8 cellular contexts compared by ENCODE assay signal in the genomic region with DNA sequence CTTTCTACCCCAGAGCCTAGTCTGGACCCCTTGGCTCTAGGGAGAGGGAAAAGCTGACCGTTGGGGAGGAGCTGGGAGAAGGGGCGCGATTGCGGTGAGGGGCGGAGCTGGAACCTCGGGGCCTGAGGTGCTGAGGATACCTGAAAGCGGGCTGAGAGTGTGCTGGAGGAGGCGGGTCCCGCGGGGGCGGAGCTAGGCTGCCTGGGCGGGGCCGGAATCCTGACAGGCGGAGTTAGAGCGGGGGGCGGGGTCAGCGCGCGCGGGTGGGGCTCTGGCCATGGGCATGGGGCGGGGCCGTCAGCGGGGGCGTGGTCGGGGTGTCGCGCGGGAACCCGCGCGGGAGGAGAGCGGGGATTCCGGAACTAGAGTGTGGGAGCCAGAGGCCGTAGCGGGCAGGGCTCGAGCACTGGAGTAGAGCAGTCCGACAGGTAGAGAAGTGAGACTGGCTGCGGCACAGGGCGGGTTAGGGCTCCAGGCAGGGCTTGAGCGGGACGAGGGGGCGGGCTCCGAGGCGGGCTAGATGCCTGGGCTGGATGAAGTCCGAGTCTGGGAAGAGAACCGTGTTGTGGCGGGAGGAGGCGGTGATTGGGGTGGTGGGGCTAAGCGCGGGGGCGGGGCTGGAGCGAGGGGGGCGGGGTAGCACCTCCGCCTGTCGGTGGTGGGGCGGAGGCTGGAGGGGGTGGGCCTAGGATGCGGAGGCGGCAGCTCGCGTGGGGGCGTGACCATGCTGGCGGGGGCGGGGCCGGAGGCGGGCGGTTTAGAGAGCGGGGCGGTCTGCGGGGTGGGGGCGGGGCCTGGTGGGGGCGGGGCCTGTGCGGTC. TPM values are rescaled to one million over a fixed set of nuclear protein-coding genes. Genes with fewer than 3 reads are reported as not detected.
DNase-seq lines count a peak whose midpoint lies in the region; ATAC-seq and TF ChIP-seq lines count a peak whose summit lies in the region.

A gene (plus strand): TSS at position 815 of the 820 bp plus-strand sequence. CDS start 35 bp downstream, outside the sequence.

- no peaks in the 10 kb centered on the region for H3K27me3 Mint-ChIP-seq in Caco-2 (ENCODE audit: insufficient read depth, unreplicated experiment)

- peaks cover 9% of the 10 kb centered on the region; the same call in 1 of the 2 replicates for H3K4me1 ChIP-seq in Caco-2
- H3K4me1 ChIP-seq in mucosa of rectum (ENCODE audit: control insufficient read depth in 2 of 2, insufficient read depth in 2 of 2, low read length in 2 of 2): peaks cover 13 to 15% of the 10 kb centered on the region in 2 donors

- no TSS peak for BruUV-seq in Caco-2 (replicated peaks; lab: Mats Ljungman, UMichigan)

- TF ChIP-seq EP300 in Ishikawa (IDR thresholded peaks at IDR 0.05; ENCODE audit: borderline replicate concordance): no peak

- CTCF ChIA-PET in Caco-2 (lab: Charles Lee): interaction anchor here (0.6 to 2.0 kb wide), 14 partner anchors 17 to 242 kb away, joined by 3 to 22 read pairs (median 4); a partner anchor contains a TSS

- H3K27ac ChIP-seq in epithelial cell of prostate (peak within 1 kb of the TSS; percentile 94), mucosa of rectum (ENCODE audit: low read depth in 2 of 2, low read length in 2 of 2) (peak within 1 kb of the TSS; percentile 99 to 100)

- H3K4me3 ChIP-seq in Caco-2 (ENCODE audit: low read depth, low read length) (peak within 1 kb of the TSS; percentile 77), mucosa of rectum (ENCODE audit: low read length in 2 of 2) (peak within 1 kb of the TSS; percentile 88 to 90)

- POLR2A ChIA-PET in Caco-2 (lab: Charles Lee): interaction anchor here (0.5 to 2.0 kb wide), 20 partner anchors 13 to 1219 kb away, joined by 3 to 71 read pairs (median 5); a partner anchor contains a TSS

- intact Hi-C loops in Caco-2 (cut with micrococcal nuclease; ENCODE audit: unreplicated experiment): no loop called here

- no peak for TF ChIP-seq RAD21 in Ishikawa (IDR thresholded peaks at IDR 0.05; ENCODE audit: low read depth)

- H3K27ac Mint-ChIP-seq in Caco-2 (ENCODE audit: unreplicated experiment): peak within 1 kb of the TSS; percentile 94

- peak within 1 kb of the TSS; percentile 90 to 94 for H3K9ac ChIP-seq in mucosa of rectum (ENCODE audit: low read depth in 1 of 2, low read length in 2 of 2)

- H3K9me3 Mint-ChIP-seq in Caco-2 (ENCODE audit: unreplicated experiment): no peaks in the 10 kb centered on the region

- DNase-seq in Caco-2 (peak; percentile 98 to 99), OCI-M1 (lab: John Stamatoyannopoulos, UW) (peak; percentile 97), activated T-cell treated with anti-CD3 and anti-CD28 coated beads for 24 hours (ENCODE audit: low read depth) (peak; percentile 97), epithelial cell of prostate (ENCODE audit: low read depth, low spot score) (peak; percentile 70)
- peak; percentile 99 for DNase-seq in stimulated activated CD8-positive, alpha-beta memory T cell treated with anti-CD3 and anti-CD28 coated beads, Interleukin-4, amount 100 ng/mL, for 24 hours (ENCODE audit: low read depth)

- peaks cover 2% of the 10 kb centered on the region for H3K36me3 ChIP-seq in Caco-2 (ENCODE audit: control insufficient read depth, insufficient read depth, low read length)
- peaks cover 11 to 15% of the 10 kb centered on the region in 2 donors for H3K36me3 ChIP-seq in mucosa of rectum (ENCODE audit: control insufficient read depth in 2 of 2, insufficient read depth in 2 of 2, low read length in 2 of 2)

- H3K27me3 ChIP-seq in Caco-2 (replicated peaks; ENCODE audit: control insufficient read depth, insufficient read depth, low read length) (no peaks in the 10 kb centered on the region), mucosa of rectum (ENCODE audit: control insufficient read depth in 2 of 2, insufficient read depth in 2 of 2, low read length in 2 of 2) (no peaks in the 10 kb centered on the region)

- H3K4me3 Mint-ChIP-seq in Caco-2 (ENCODE audit: unreplicated experiment): peak within 1 kb of the TSS; percentile 93

- ATAC-seq in GM21447 (IDR thresholded peaks at IDR 0.05; ENCODE audit: unreplicated experiment): peak; percentile 56

- peaks cover 20% of the 10 kb centered on the region for H3K4me1 Mint-ChIP-seq in Caco-2 (ENCODE audit: low read depth, unreplicated experiment)

- H3K36me3 Mint-ChIP-seq in Caco-2 (ENCODE audit: insufficient read depth, unreplicated experiment): peaks cover 69% of the 10 kb centered on the region

- TF ChIP-seq CTCF in Caco-2 (IDR thresholded peaks at IDR 0.05; ENCODE audit: insufficient read depth in 1 of 2, low read depth in 1 of 2, low read length in 1 of 2, severe bottlenecking in 1 of 2, unreplicated experiment in 1 of 2): no peak

- no peaks in the 10 kb centered on the region for H3K9me3 ChIP-seq in Caco-2
- no peaks in the 10 kb centered on the region for H3K9me3 ChIP-seq in mucosa of rectum (ENCODE audit: control insufficient read depth in 2 of 2, low read length in 2 of 2)

TF ChIP-seq in Ishikawa, 13 proteins besides CTCF, POLR2A, EP300 and RAD21:
- TF ChIP-seq TCF12 (IDR thresholded peaks at IDR 0.05; ENCODE audit: low read depth): no peak
- TF ChIP-seq EGR1 (IDR thresholded peaks at IDR 0.05): 0 out of 2 replicates have a peak, but pooled peaks have one; percentile 26
- no peak for TF ChIP-seq NFIC (IDR thresholded peaks at IDR 0.05)
- TF ChIP-seq CEBPB (IDR thresholded peaks at IDR 0.05): no peak
- TF ChIP-seq ZBTB7A (IDR thresholded peaks at IDR 0.05; ENCODE audit: low read depth): no peak
- TF ChIP-seq, protein P1, sequence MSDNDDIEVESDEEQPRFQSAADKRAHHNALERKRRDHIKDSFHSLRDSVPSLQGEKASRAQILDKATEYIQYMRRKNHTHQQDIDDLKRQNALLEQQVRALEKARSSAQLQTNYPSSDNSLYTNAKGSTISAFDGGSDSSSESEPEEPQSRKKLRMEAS (IDR thresholded peaks at IDR 0.05): no peak; the same call in 1 of the 2 replicates
- TF ChIP-seq YY1 (IDR thresholded peaks at IDR 0.05; ENCODE audit: low read depth): no peak
- TF ChIP-seq FOXM1 (IDR thresholded peaks at IDR 0.05; ENCODE audit: borderline replicate concordance, low read depth): no peak
- TF ChIP-seq, protein P2, sequence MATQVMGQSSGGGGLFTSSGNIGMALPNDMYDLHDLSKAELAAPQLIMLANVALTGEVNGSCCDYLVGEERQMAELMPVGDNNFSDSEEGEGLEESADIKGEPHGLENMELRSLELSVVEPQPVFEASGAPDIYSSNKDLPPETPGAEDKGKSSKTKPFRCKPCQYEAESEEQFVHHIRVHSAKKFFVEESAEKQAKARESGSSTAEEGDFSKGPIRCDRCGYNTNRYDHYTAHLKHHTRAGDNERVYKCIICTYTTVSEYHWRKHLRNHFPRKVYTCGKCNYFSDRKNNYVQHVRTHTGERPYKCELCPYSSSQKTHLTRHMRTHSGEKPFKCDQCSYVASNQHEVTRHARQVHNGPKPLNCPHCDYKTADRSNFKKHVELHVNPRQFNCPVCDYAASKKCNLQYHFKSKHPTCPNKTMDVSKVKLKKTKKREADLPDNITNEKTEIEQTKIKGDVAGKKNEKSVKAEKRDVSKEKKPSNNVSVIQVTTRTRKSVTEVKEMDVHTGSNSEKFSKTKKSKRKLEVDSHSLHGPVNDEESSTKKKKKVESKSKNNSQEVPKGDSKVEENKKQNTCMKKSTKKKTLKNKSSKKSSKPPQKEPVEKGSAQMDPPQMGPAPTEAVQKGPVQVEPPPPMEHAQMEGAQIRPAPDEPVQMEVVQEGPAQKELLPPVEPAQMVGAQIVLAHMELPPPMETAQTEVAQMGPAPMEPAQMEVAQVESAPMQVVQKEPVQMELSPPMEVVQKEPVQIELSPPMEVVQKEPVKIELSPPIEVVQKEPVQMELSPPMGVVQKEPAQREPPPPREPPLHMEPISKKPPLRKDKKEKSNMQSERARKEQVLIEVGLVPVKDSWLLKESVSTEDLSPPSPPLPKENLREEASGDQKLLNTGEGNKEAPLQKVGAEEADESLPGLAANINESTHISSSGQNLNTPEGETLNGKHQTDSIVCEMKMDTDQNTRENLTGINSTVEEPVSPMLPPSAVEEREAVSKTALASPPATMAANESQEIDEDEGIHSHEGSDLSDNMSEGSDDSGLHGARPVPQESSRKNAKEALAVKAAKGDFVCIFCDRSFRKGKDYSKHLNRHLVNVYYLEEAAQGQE (IDR thresholded peaks at IDR 0.05; ENCODE audit: low read depth): no peak
- TF ChIP-seq CREB1 (IDR thresholded peaks at IDR 0.05; ENCODE audit: low read depth): no peak
- peak; percentile 24 for TF ChIP-seq TEAD4 (IDR thresholded peaks at IDR 0.05)
TF ChIP-seq in Ishikawa: peak in this region for 2.

RNA-seq across cellular contexts. Expression of the gene that starts here (rescaled TPM):
- total RNA-seq in Caco-2 (2022): 10.1 and 10.4 TPM in 2 replicates

Comparison
In these comparisons a context has a peak if more than half of its experiments do, and no peak if none do; other contexts are left out.
1. Peak in every context shown above with its lines: DNase-seq, ATAC-seq, H3K4me3 ChIP-seq and H3K27ac ChIP-seq.